ENCODE assay signal across 1 cellular context in the genomic region with DNA sequence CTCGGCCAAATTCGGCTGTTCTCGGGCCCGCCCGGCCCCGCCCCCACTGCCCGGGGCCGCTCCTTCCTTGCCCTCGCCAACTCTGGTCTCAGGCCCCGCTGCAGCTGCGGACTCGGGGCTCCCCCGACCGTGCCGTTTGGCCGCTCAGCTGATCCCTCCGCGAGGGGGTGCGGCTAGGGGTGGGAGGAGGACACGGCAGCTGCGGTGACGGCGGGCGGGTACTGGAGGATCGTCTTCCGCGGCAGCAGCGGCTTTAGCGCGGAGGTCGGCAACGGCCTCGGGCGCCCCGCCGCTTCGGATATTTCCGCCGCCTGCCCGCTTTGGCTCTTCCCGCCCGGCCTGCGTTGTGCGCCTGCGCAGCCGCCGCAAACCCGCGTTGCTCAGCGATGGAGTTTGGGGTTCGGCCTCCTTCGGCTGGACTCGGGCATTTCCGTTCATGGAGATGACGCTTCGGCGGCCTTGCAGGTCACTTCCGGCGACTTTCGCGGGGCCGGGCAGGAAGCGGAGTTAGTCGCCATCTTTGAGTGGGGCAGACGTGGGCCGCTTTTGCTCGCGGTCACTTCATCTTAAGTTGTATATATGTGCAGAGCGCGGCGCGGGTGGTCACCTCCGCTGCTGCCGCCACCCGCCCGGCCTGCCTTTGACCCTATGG.
TF ChIP-seq lines count a peak whose summit lies in the region.

No MANE protein-coding gene starts in this region.

TF ChIP-seq in K562, 482 proteins besides CTCF, POLR2A, EP300 and RAD21 (continued from another document and continues in another):
- TF ChIP-seq ETS1 (conservative IDR thresholded peaks at IDR 0.05; ENCODE audit: control insufficient read depth, low read depth, low read length) (peak; percentile 59), KAT7 (CRISPR knock-in tag; IDR thresholded peaks at IDR 0.05; ENCODE audit: borderline replicate concordance) (peak; percentile 64; the same call in 1 of the 2 replicates), CBFA2T2 (conservative IDR thresholded peaks at IDR 0.05) (no peak), ZNF431 (CRISPR knock-in tag; IDR thresholded peaks at IDR 0.05) (no peak), HNRNPL (IDR thresholded peaks at IDR 0.05; ENCODE audit: low read depth, low read length) (peak; percentile 69), GATAD2A (IDR thresholded peaks at IDR 0.05) (peak; percentile 98), ESRRB (CRISPR knock-in tag; IDR thresholded peaks at IDR 0.05; ENCODE audit: borderline replicate concordance) (no peak), YBX1 (IDR thresholded peaks at IDR 0.05) (no peak), SOX6 (IDR thresholded peaks at IDR 0.05) (no peak), GABPA (tag; conservative IDR thresholded peaks at IDR 0.05; ENCODE audit: low read depth) (peak; percentile 95), HMG20A (CRISPR knock-in tag; conservative IDR thresholded peaks at IDR 0.05) (no peak), ASH1L (IDR thresholded peaks at IDR 0.05; ENCODE audit: borderline replicate concordance, low read depth, partially characterized antibody) (no peak), FOSL1 (tag; conservative IDR thresholded peaks at IDR 0.05) (peak; percentile 48; the same call in 1 of the 2 replicates), ZKSCAN3 (CRISPR knock-in tag; IDR thresholded peaks at IDR 0.05) (no peak), FOXJ3 (CRISPR knock-in tag; IDR thresholded peaks at IDR 0.05) (no peak), CREB1 (IDR thresholded peaks at IDR 0.05) (peak; percentile 91), CREB1 (CRISPR knock-in tag; IDR thresholded peaks at IDR 0.05) (peak; percentile 92), TAF1 (IDR thresholded peaks at IDR 0.05; ENCODE audit: control insufficient read depth, extremely low read depth, insufficient read depth, low read length, severe bottlenecking) (peak; percentile 15), PCBP1 (IDR thresholded peaks at IDR 0.05; ENCODE audit: low read depth, low read length, poor library complexity, severe bottlenecking) (peak; percentile 21), ZKSCAN1 (IDR thresholded peaks at IDR 0.05; ENCODE audit: low read depth, low read length) (peak; percentile 10; the same call in 1 of the 2 replicates), SAP30 (IDR thresholded peaks at IDR 0.05; ENCODE audit: borderline replicate concordance, insufficient read depth, low read depth, low read length, poor library complexity, severe bottlenecking) (peak; percentile 42), HCFC1 (IDR thresholded peaks at IDR 0.05; ENCODE audit: low read depth, low read length) (peak; percentile 85), ZNF263 (CRISPR knock-in tag; IDR thresholded peaks at IDR 0.05; ENCODE audit: borderline replicate concordance) (peak; percentile 37; the same call in 1 of the 2 replicates), ZNF217 (CRISPR knock-in tag; IDR thresholded peaks at IDR 0.05) (no peak), HMGN3 (IDR thresholded peaks at IDR 0.05; ENCODE audit: borderline replicate concordance, extremely low read depth, insufficient read length, low read depth, low read length) (peak; percentile 43), KLF10 (CRISPR knock-in tag; IDR thresholded peaks at IDR 0.05) (no peak), KDM2B (CRISPR knock-in tag; IDR thresholded peaks at IDR 0.05) (peak; percentile 66; the same call in 1 of the 2 replicates), ZSCAN29 (IDR thresholded peaks at IDR 0.05) (peak; percentile 82), CTBP1 (IDR thresholded peaks at IDR 0.05; ENCODE audit: borderline replicate concordance) (peak; percentile 65; the same call in 1 of the 2 replicates), SMARCA5 (IDR thresholded peaks at IDR 0.05) (no peak), OTX1 (CRISPR knock-in tag; IDR thresholded peaks at IDR 0.05) (peak; percentile 60; the same call in 1 of the 2 replicates), NCOA6 (IDR thresholded peaks at IDR 0.05) (no peak), MLLT1 (IDR thresholded peaks at IDR 0.05) (no peak), CHCHD3 (CRISPR knock-in tag; IDR thresholded peaks at IDR 0.05) (no peak)
- TF ChIP-seq, protein P1, sequence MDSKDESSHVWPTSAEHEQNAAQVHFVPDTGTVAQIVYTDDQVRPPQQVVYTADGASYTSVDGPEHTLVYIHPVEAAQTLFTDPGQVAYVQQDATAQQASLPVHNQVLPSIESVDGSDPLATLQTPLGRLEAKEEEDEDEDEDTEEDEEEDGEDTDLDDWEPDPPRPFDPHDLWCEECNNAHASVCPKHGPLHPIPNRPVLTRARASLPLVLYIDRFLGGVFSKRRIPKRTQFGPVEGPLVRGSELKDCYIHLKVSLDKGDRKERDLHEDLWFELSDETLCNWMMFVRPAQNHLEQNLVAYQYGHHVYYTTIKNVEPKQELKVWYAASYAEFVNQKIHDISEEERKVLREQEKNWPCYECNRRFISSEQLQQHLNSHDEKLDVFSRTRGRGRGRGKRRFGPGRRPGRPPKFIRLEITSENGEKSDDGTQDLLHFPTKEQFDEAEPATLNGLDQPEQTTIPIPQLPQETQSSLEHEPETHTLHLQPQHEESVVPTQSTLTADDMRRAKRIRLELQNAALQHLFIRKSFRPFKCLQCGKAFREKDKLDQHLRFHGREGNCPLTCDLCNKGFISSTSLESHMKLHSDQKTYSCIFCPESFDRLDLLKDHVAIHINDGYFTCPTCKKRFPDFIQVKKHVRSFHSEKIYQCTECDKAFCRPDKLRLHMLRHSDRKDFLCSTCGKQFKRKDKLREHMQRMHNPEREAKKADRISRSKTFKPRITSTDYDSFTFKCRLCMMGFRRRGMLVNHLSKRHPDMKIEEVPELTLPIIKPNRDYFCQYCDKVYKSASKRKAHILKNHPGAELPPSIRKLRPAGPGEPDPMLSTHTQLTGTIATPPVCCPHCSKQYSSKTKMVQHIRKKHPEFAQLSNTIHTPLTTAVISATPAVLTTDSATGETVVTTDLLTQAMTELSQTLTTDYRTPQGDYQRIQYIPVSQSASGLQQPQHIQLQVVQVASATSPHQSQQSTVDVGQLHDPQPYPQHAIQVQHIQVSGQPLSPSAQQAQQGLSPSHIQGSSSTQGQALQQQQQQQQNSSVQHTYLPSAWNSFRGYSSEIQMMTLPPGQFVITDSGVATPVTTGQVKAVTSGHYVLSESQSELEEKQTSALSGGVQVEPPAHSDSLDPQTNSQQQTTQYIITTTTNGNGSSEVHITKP (IDR thresholded peaks at IDR 0.05; ENCODE audit: partially characterized antibody) = no peak
- TF ChIP-seq, protein P2, sequence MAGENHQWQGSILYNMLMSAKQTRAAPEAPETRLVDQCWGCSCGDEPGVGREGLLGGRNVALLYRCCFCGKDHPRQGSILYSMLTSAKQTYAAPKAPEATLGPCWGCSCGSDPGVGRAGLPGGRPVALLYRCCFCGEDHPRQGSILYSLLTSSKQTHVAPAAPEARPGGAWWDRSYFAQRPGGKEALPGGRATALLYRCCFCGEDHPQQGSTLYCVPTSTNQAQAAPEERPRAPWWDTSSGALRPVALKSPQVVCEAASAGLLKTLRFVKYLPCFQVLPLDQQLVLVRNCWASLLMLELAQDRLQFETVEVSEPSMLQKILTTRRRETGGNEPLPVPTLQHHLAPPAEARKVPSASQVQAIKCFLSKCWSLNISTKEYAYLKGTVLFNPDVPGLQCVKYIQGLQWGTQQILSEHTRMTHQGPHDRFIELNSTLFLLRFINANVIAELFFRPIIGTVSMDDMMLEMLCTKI (IDR thresholded peaks at IDR 0.05; ENCODE audit: partially characterized antibody) = no peak
- TF ChIP-seq, protein P3, sequence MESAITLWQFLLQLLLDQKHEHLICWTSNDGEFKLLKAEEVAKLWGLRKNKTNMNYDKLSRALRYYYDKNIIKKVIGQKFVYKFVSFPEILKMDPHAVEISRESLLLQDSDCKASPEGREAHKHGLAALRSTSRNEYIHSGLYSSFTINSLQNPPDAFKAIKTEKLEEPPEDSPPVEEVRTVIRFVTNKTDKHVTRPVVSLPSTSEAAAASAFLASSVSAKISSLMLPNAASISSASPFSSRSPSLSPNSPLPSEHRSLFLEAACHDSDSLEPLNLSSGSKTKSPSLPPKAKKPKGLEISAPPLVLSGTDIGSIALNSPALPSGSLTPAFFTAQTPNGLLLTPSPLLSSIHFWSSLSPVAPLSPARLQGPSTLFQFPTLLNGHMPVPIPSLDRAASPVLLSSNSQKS (CRISPR knock-in tag; IDR thresholded peaks at IDR 0.05) = no peak
- TF ChIP-seq, protein P4, sequence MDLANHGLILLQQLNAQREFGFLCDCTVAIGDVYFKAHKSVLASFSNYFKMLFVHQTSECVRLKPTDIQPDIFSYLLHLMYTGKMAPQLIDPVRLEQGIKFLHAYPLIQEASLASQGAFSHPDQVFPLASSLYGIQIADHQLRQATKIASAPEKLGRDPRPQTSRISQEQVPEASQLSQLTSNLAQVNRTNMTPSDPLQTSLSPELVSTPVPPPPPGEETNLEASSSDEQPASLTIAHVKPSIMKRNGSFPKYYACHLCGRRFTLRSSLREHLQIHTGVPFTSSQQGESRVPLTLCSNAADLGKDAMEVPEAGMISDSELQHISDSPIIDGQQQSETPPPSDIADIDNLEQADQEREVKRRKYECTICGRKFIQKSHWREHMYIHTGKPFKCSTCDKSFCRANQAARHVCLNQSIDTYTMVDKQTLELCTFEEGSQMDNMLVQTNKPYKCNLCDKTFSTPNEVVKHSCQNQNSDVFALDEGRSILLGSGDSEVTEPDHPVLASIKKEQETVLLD (IDR thresholded peaks at IDR 0.05) = peak; percentile 89
- TF ChIP-seq, protein P5, sequence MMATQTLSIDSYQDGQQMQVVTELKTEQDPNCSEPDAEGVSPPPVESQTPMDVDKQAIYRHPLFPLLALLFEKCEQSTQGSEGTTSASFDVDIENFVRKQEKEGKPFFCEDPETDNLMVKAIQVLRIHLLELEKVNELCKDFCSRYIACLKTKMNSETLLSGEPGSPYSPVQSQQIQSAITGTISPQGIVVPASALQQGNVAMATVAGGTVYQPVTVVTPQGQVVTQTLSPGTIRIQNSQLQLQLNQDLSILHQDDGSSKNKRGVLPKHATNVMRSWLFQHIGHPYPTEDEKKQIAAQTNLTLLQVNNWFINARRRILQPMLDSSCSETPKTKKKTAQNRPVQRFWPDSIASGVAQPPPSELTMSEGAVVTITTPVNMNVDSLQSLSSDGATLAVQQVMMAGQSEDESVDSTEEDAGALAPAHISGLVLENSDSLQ (IDR thresholded peaks at IDR 0.05) = peak; percentile 32; the same call in 1 of the 2 replicates
- TF ChIP-seq, protein P6, sequence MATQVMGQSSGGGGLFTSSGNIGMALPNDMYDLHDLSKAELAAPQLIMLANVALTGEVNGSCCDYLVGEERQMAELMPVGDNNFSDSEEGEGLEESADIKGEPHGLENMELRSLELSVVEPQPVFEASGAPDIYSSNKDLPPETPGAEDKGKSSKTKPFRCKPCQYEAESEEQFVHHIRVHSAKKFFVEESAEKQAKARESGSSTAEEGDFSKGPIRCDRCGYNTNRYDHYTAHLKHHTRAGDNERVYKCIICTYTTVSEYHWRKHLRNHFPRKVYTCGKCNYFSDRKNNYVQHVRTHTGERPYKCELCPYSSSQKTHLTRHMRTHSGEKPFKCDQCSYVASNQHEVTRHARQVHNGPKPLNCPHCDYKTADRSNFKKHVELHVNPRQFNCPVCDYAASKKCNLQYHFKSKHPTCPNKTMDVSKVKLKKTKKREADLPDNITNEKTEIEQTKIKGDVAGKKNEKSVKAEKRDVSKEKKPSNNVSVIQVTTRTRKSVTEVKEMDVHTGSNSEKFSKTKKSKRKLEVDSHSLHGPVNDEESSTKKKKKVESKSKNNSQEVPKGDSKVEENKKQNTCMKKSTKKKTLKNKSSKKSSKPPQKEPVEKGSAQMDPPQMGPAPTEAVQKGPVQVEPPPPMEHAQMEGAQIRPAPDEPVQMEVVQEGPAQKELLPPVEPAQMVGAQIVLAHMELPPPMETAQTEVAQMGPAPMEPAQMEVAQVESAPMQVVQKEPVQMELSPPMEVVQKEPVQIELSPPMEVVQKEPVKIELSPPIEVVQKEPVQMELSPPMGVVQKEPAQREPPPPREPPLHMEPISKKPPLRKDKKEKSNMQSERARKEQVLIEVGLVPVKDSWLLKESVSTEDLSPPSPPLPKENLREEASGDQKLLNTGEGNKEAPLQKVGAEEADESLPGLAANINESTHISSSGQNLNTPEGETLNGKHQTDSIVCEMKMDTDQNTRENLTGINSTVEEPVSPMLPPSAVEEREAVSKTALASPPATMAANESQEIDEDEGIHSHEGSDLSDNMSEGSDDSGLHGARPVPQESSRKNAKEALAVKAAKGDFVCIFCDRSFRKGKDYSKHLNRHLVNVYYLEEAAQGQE (CRISPR knock-in tag; IDR thresholded peaks at IDR 0.05; ENCODE audit: low read depth) = peak; percentile 67; the same call in 1 of the 2 replicates
- TF ChIP-seq, protein P7, sequence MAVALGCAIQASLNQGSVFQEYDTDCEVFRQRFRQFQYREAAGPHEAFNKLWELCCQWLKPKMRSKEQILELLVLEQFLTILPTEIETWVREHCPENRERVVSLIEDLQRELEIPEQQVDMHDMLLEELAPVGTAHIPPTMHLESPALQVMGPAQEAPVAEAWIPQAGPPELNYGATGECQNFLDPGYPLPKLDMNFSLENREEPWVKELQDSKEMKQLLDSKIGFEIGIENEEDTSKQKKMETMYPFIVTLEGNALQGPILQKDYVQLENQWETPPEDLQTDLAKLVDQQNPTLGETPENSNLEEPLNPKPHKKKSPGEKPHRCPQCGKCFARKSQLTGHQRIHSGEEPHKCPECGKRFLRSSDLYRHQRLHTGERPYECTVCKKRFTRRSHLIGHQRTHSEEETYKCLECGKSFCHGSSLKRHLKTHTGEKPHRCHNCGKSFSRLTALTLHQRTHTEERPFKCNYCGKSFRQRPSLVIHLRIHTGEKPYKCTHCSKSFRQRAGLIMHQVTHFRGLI (CRISPR knock-in tag; IDR thresholded peaks at IDR 0.05) = no peak
- TF ChIP-seq, protein P8, sequence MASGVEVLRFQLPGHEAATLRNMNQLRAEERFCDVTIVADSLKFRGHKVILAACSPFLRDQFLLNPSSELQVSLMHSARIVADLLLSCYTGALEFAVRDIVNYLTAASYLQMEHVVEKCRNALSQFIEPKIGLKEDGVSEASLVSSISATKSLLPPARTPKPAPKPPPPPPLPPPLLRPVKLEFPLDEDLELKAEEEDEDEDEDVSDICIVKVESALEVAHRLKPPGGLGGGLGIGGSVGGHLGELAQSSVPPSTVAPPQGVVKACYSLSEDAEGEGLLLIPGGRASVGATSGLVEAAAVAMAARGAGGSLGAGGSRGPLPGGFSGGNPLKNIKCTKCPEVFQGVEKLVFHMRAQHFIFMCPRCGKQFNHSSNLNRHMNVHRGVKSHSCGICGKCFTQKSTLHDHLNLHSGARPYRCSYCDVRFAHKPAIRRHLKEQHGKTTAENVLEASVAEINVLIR (CRISPR knock-in tag; IDR thresholded peaks at IDR 0.05) = 0 out of 2 replicates have a peak, but pooled peaks have one; percentile 61
